10 cellular contexts compared by ENCODE assay signal in the genomic region with DNA sequence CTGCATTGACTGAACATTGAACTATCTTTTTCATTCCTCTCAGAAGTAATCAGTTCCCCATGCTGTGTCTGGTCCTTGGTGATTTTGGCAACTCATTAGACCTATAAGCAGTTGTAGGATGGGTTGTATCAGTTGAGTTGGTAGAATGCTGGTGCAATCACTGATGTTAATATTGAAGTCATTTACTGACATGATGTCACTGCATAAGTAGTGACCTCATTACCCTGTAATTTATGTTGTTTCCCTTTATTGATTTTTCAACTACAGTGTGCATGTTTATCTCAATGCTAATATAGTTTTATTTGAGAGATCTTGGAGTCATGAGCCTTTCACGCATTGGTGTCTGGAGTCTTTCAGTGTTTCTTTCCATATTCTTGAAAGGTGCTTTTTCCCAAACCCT.
"Had no signal": no experiment of that assay in that cellular context is flagged by ENCODE, and none has a peak within 500 bp of the region (broad histone marks: within the 10 kb centered on the region; RNA-seq: fewer than 3 reads in every experiment).

No MANE protein-coding gene starts in this region.

- H3K36me3 ChIP-seq: HAP-1 had no signal

- H3K4me2 ChIP-seq: GM23338 had no signal

- H3K27ac ChIP-seq: GM23248 had no signal

- H3K4me3 ChIP-seq: GM23248, GM23338, HAP-1 had no signal

- H3K27ac Mint-ChIP-seq: GM23338, H9, HFFc6 had no signal

- H3K4me1 ChIP-seq: HAP-1 had no signal

- DNase-seq: GM23248, GOT3, H7, H9, HCEC 1CT, HFFc6 had no signal

- H3K9me3 Mint-ChIP-seq: GM23338, H9, HFFc6 had no signal

- H3K9me3 ChIP-seq: HAP-1 had no signal

- H3K9ac ChIP-seq: GM23248 had no signal

- ATAC-seq: GM23338, HCT116 had no signal

- H3K4me3 Mint-ChIP-seq: GM23338, H9, HFFc6 had no signal

- FAIRE-seq: H1 had no signal

- H2AFZ ChIP-seq: GM23248, GM23338 had no signal
